Comparison of ENCODE assay signal across 1 cellular context in genomic region chr1:1032428-1032827, GRCh38.
TF ChIP-seq lines count a peak whose summit lies in the region.

No MANE protein-coding gene starts in this region.

TF ChIP-seq in GM12878, 131 proteins besides CTCF, POLR2A, EP300 and RAD21 (continued from another document):
- TF ChIP-seq ZBTB33 (IDR thresholded peaks at IDR 0.05) (peak; percentile 49; the same call in 1 of the 2 replicates), TARDBP (IDR thresholded peaks at IDR 0.05; ENCODE audit: borderline replicate concordance) (no peak), SP1 (IDR thresholded peaks at IDR 0.05; ENCODE audit: low read depth, low read length) (no peak)
